Comparison of ENCODE assay signal across 11 cellular contexts in genomic region chr17:12522743-12523181, GRCh38.
DNase-seq lines count a peak whose midpoint lies in the region; ATAC-seq and TF ChIP-seq lines count a peak whose summit lies in the region.
"Had no signal": no experiment of that assay in that cellular context is flagged by ENCODE, and none has a peak within 500 bp of the region (broad histone marks: within the 10 kb centered on the region; RNA-seq: fewer than 3 reads in every experiment).

No MANE protein-coding gene starts in this region.

- H3K4me3 ChIP-seq in SJCRH30 = no peak overlapping the region
- H3K4me3 ChIP-seq: K562 had no signal

- H3K9me3 ChIP-seq in SJCRH30 (replicated peaks) = no peaks in the 10 kb centered on the region

- CTCF ChIA-PET in GM10248 (lab: Yijun Ruan, JAX) = no interaction called here

- POLR2A ChIA-PET in GM10248 (lab: Yijun Ruan, JAX) = no interaction called here

- peaks cover 18% of the 10 kb centered on the region for H3K27me3 ChIP-seq in SJCRH30

- H3K4me1 ChIP-seq in SJCRH30 = no peaks in the 10 kb centered on the region; the same call in 1 of the 2 replicates

- DNase-seq in ELR (ENCODE audit: low read depth) (peak; percentile 50), SJCRH30 (peak; percentile 40 to 50), hepatic stellate cell (ENCODE audit: low spot score) (peak; percentile 46), renal cortical epithelial cell (ENCODE audit: low read depth) (peak; percentile 66), C1 segment of cervical spinal cord (lab: John Stamatoyannopoulos, UW) (no peak), GM10248 (ENCODE audit: extremely low spot score) (no peak)
- DNase-seq: activated T-cell treated with anti-CD3 and anti-CD28 coated beads for 4 hours, NCI-H524 treated with DMSO at 0.1 percent for 48 hours had no signal

- TF ChIP-seq CTCF in GM10248 (IDR thresholded peaks at IDR 0.05; ENCODE audit: control extremely low read depth, extremely low read depth, low read depth, missing control alignments) = no peak

- no peak overlapping the region for H3K27ac ChIP-seq in SJCRH30

- ATAC-seq in GM19035 (IDR thresholded peaks at IDR 0.05; ENCODE audit: unreplicated experiment) (no peak), HG03432 (IDR thresholded peaks at IDR 0.05; ENCODE audit: unreplicated experiment) (no peak)
- ATAC-seq: K562 had no signal

- no peaks in the 10 kb centered on the region for H3K36me3 ChIP-seq in SJCRH30

Comparison
In these comparisons a context has a peak if more than half of its experiments do, and no peak if none do; other contexts are left out.
1. DNase-seq: peak in ELR (single experiment), SJCRH30 (2 of 2), hepatic stellate cell (single experiment) and renal cortical epithelial cell (single experiment); none in C1 segment of cervical spinal cord (0 of 14) and GM10248 (single experiment).